In the genomic region with DNA sequence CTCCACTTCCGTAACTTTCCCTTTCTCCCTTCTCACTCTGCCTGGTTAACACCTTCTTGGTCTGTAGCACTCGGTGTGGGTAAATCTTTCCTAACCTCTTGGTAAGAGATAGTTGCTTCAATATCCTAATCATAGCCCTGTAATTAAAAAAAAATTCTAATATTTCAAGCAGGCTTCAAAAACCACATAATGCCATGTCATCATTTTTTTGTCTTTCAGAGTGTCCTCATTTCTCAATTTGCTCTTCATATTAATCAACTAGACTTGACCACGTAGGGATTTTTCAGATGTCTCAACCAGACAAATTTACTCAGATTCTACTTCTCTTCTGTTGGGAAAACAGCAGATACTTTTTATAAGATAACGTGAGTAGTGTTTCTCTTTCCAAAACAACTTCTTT, we compare ENCODE assay signal across 24 cellular contexts.
"Had no signal": no experiment of that assay in that cellular context is flagged by ENCODE, and none has a peak within 500 bp of the region (broad histone marks: within the 10 kb centered on the region; RNA-seq: fewer than 3 reads in every experiment).

No MANE protein-coding gene starts in this region.

- H3K36me3 ChIP-seq: colonic mucosa, esophagus squamous epithelium, gastrocnemius medialis, heart right ventricle, left lung, lower lobe of right lung had no signal

- DNase-seq: colonic mucosa; cortex of kidney; effector CD8-positive, alpha-beta T cell; effector memory CD8-positive, alpha-beta T cell; endodermal cell; erythroblast; esophagus squamous epithelium; foreskin fibroblast; foreskin melanocyte; gastrocnemius medialis; glutamatergic neuron; head of caudate nucleus; heart right ventricle; hippocampal formation; left cardiac atrium; left lung; left ventricle myocardium superior; lower lobe of right lung; mesenchymal stem cell; naive thymus-derived CD4-positive, alpha-beta T cell had no signal

- H3K4me1 ChIP-seq: colonic mucosa, esophagus squamous epithelium, gastrocnemius medialis, heart right ventricle, left lung, lower lobe of right lung had no signal

- FAIRE-seq: islet of Langerhans, keratinocyte had no signal

- H3K4me3 ChIP-seq: colonic mucosa, esophagus squamous epithelium, gastrocnemius medialis, heart right ventricle, left lung, lower lobe of right lung had no signal

- H3K9me3 ChIP-seq: colonic mucosa, esophagus squamous epithelium, gastrocnemius medialis, lower lobe of right lung had no signal

- H3K27me3 ChIP-seq: colonic mucosa, esophagus squamous epithelium, gastrocnemius medialis, heart right ventricle, left lung had no signal

- ATAC-seq: effector memory CD8-positive, alpha-beta T cell; esophagus mucosa; gastrocnemius medialis; heart right ventricle; left cardiac atrium; left lung; left ventricle myocardium superior; lower lobe of right lung; naive thymus-derived CD4-positive, alpha-beta T cell had no signal

- H3K27ac ChIP-seq: colonic mucosa, epithelial cell of prostate, esophagus squamous epithelium, gastrocnemius medialis, heart right ventricle, left lung, lower lobe of right lung had no signal
